17 cellular contexts compared by ENCODE assay signal in the genomic region with DNA sequence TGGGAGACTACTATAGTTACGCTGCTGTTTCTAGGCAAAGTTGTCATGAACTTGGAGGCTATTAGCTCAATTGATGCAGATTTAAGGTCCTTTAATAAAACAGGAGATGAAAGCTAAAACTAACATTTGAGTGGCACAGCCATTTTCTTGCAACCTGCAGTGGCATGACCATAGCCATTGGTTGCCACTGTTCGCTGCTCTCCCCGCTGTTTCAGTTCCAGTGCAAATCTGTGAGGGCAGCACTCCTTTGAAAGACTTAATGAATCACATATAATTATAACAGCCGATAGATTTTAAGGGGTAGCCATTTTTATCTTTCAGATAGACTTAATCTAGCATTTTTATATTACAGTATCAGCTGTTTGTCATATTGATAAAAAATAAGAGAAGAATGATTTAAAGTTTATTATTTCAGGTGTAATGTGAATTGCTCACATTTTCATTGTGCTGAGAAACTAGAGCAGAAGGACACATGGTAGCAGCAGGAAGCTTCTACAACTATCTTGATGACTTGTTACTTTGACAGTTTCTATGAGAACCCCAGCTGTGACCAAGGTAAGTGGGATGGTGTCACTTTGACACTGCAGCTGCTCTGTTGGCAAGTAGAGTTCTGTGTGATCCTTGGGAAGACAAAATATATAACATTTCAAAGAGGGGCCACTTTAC.
"Had no signal": no experiment of that assay in that cellular context is flagged by ENCODE, and none has a peak within 500 bp of the region (broad histone marks: within the 10 kb centered on the region; RNA-seq: fewer than 3 reads in every experiment).

No MANE protein-coding gene starts in this region.

- H3K4me3 ChIP-seq: gastroesophageal sphincter, lung, neural progenitor cell, right lobe of liver, smooth muscle cell, transverse colon had no signal

- ATAC-seq: gastroesophageal sphincter; left colon; right lobe of liver; stimulated activated naive CD8-positive, alpha-beta T cell treated with anti-CD3 and anti-CD28 coated beads, Interleukin-15, Interleukin-2, amounts not matched to agents 100 U/mL and 50 U/mL, for 24 hours had no signal

- H3K4me2 ChIP-seq: neural progenitor cell, smooth muscle cell had no signal

- H3K27ac ChIP-seq: gastroesophageal sphincter, neural progenitor cell, right lobe of liver, transverse colon had no signal

- H3K4me1 ChIP-seq: gastroesophageal sphincter, neural progenitor cell, right lobe of liver, transverse colon had no signal

- H3K27ac Mint-ChIP-seq: activated CD4-positive, alpha-beta T cell treated with anti-CD3 and anti-CD28 coated beads, Interleukin-2, amount 10 ng/mL, durations not matched to agents 7 days and 5 days; activated naive CD8-positive, alpha-beta T cell; neural progenitor cell had no signal

- H3K4me1 Mint-ChIP-seq: activated CD4-positive, alpha-beta T cell treated with anti-CD3 and anti-CD28 coated beads, Interleukin-2, amount 10 ng/mL, durations not matched to agents 7 days and 5 days; neural progenitor cell had no signal

- H3K27me3 ChIP-seq: gastroesophageal sphincter, neural progenitor cell, right lobe of liver, transverse colon had no signal

- H3K27me3 Mint-ChIP-seq: activated CD4-positive, alpha-beta T cell treated with anti-CD3 and anti-CD28 coated beads, Interleukin-2, amount 10 ng/mL, durations not matched to agents 7 days and 5 days had no signal

- H2AFZ ChIP-seq: neural progenitor cell had no signal

- H3K4me3 Mint-ChIP-seq: activated CD4-positive, alpha-beta T cell treated with anti-CD3 and anti-CD28 coated beads, Interleukin-2, amount 10 ng/mL, durations not matched to agents 7 days and 5 days; activated naive CD8-positive, alpha-beta T cell; neural progenitor cell had no signal

- H3K9ac ChIP-seq: neural progenitor cell had no signal

- H3K36me3 ChIP-seq: gastroesophageal sphincter, neural progenitor cell, right lobe of liver, transverse colon had no signal

- H3K9me3 ChIP-seq: right lobe of liver had no signal

- DNase-seq: activated CD4-positive, alpha-beta T cell treated with anti-CD3 and anti-CD28 coated beads, Interleukin-2, amount 10 ng/mL, durations not matched to agents 7 days and 5 days; activated CD4-positive, CD25-positive, alpha-beta regulatory T cell; activated gamma-delta T cell treated with Interleukin-2 at 50 U/mL for 16 hours; amniotic stem cell; erythroblast; left colon; midbrain; right lobe of liver; stimulated activated CD4-positive, alpha-beta T cell treated with anti-CD3 and anti-CD28 coated beads, Interleukin-4, amount 100 ng/mL, for 4 hours; stimulated activated CD8-positive, alpha-beta memory T cell treated with anti-CD3 and anti-CD28 coated beads, Interleukin-4, amount 100 ng/mL, for 48 hours; stimulated activated naive CD8-positive, alpha-beta T cell treated with anti-CD3 and anti-CD28 coated beads, Interleukin-15, Interleukin-2, amounts not matched to agents 100 U/mL and 50 U/mL, for 24 hours; transverse colon had no signal

- H3K36me3 Mint-ChIP-seq: activated naive CD8-positive, alpha-beta T cell; neural progenitor cell had no signal
